In genomic region chr22:49097966-49098365, GRCh38 we compare ENCODE assay signal across 24 cellular contexts.
"Had no signal": no experiment of that assay in that cellular context is flagged by ENCODE, and none has a peak within 500 bp of the region (broad histone marks: within the 10 kb centered on the region; RNA-seq: fewer than 3 reads in every experiment).

No MANE protein-coding gene starts in this region.

- H3K27me3 ChIP-seq: transverse colon had no signal

- H3K9me3 ChIP-seq: mucosa of descending colon, prostate gland, right atrium auricular region, transverse colon had no signal

- H3K4me3 ChIP-seq: mucosa of descending colon, prostate gland, right atrium auricular region, transverse colon had no signal

- ATAC-seq: activated CD4-positive, CD25-positive, alpha-beta regulatory T cell treated with anti-CD3 and anti-CD28 coated beads, Interleukin-2, amount 50 U/mL, for 24 hours; activated T-cell treated with anti-CD3 and anti-CD28 coated beads, Interleukin-2, amount 50 U/mL, for 72 hours; mucosa of descending colon; T-cell had no signal

- FAIRE-seq: bronchial epithelial cell, endometrium, frontal cortex, urothelium cell line had no signal

- H3K27ac ChIP-seq: prostate gland, right atrium auricular region, transverse colon, VCaP had no signal

- H3K36me3 ChIP-seq: prostate gland, right atrium auricular region, transverse colon had no signal

- DNase-seq: activated CD4-positive, alpha-beta memory T cell treated with anti-CD3 and anti-CD28 coated beads, Interleukin-2, amount 10 ng/mL, durations not matched to agents 7 days and 5 days; activated CD4-positive, alpha-beta T cell treated with anti-CD3 and anti-CD28 coated beads, Interleukin-2, amount 10 ng/mL, durations not matched to agents 24 days and 14 days; activated effector memory CD4-positive, alpha-beta T cell treated with Interleukin-2 at 50 U/mL for 16 hours; activated naive CD4-positive, alpha-beta T cell treated with anti-CD3 and anti-CD28 coated beads for 36 hours; activated T-cell treated with anti-CD3 and anti-CD28 coated beads, Interleukin-2, amount 50 U/mL, for 72 hours; amniotic stem cell; cerebellar nuclear complex; cortex of kidney; erythroblast; hippocampal formation; mesendoderm; mucosa of descending colon; stimulated activated CD4-positive, alpha-beta T cell treated with anti-CD3 and anti-CD28 coated beads, Interleukin-12 subunit alpha, Interleukin-12 subunit beta, amount 100 ng/mL, for 4 hours; stimulated activated CD4-positive, alpha-beta T cell treated with anti-CD3 and anti-CD28 coated beads, Interleukin-1b, Interleukin-23, amount 100 ng/mL, for 48 hours; T-cell; transverse colon had no signal

- H3K4me1 ChIP-seq: prostate gland, right atrium auricular region, transverse colon had no signal
